ENCODE assay signal across 8 cellular contexts in genomic region chrX:15737957-15738685, GRCh38. TPM values are rescaled to one million over a fixed set of nuclear protein-coding genes. Genes with fewer than 3 reads are reported as not detected.
DNase-seq lines count a peak whose midpoint lies in the region; ATAC-seq, FAIRE-seq and TF ChIP-seq lines count a peak whose summit lies in the region.

Gene CA5B (plus strand): TSS chrX:15738270. CDS start chrX:15750024, 11,754 bp downstream.

- no peak for TF ChIP-seq POLR2A in A549 (IDR thresholded peaks at IDR 0.05; ENCODE audit: low read length)

- no peaks in the 10 kb centered on the region for H3K27me3 ChIP-seq in mucosa of stomach (ENCODE audit: control insufficient read depth, insufficient read depth, low read length)

- peak; percentile 94 to 98 for ATAC-seq in A549
- ATAC-seq in GM18873 (IDR thresholded peaks at IDR 0.05; ENCODE audit: low FRiP score, unreplicated experiment) = peak; percentile 94
- ATAC-seq in HG03139 (IDR thresholded peaks at IDR 0.05; ENCODE audit: unreplicated experiment) = peak; percentile 79

- H3K9me3 ChIP-seq in A549 (no peaks in the 10 kb centered on the region), mucosa of stomach (ENCODE audit: control insufficient read depth, low read length) (no peaks in the 10 kb centered on the region)

- H3K4me3 ChIP-seq in A549 = peak within 1 kb of the TSS; percentile 57
- peak within 1 kb of the TSS; percentile 64 for H3K4me3 ChIP-seq in epithelial cell of proximal tubule (ENCODE audit: low read depth, low read length)
- H3K4me3 ChIP-seq in mucosa of stomach (ENCODE audit: low read length) = peak within 1 kb of the TSS; percentile 41

- CTCF ChIA-PET in A549 (lab: Yijun Ruan, JAX) = interaction anchor here (0.6 kb wide), 1 partner anchor 291 kb away, joined by 3 read pairs; no protein-coding TSS in a partner anchor

- 12% methylated on average over 16 of the region's 50 CpGs for WGBS in A549 (ENCODE audit: missing lambda C conversion rate)

- H3K36me3 ChIP-seq in mucosa of stomach (ENCODE audit: control insufficient read depth, insufficient read depth, low read length) = no peaks in the 10 kb centered on the region

- POLR2A ChIA-PET in A549 (lab: Yijun Ruan, JAX) = interaction anchor here (0.7 to 0.9 kb wide), 2 partner anchors 63 to 981 kb away, joined by 3 to 4 read pairs; partner anchors contain the start of gene SYAP1

- TF ChIP-seq EP300 in A549 (IDR thresholded peaks at IDR 0.05) = no peak

- DNase-seq in A549 (ENCODE audit: low read depth in 1 of 2, low spot score in 1 of 2) (peak; percentile 65 to 97), NOMO-1 (lab: John Stamatoyannopoulos, UW; ENCODE audit: unreplicated experiment in 2 of 2) (peak; percentile 72 to 82), activated T-cell treated with anti-CD3 and anti-CD28 coated beads for 4 hours (peak; percentile 97), epithelial cell of proximal tubule (ENCODE audit: low read depth) (peak; percentile 47)
- DNase-seq in stimulated activated CD8-positive, alpha-beta memory T cell treated with anti-CD3 and anti-CD28 coated beads, Interleukin-4, amount 100 ng/mL, for 48 hours = peak; percentile 98

- no peak for TF ChIP-seq RAD21 in A549 (conservative IDR thresholded peaks at IDR 0.05 in 1 of 2, IDR thresholded peaks at IDR 0.05 in 1 of 2)

- FAIRE-seq in A549 (lab: Jason Lieb, UNC) = peak; percentile 98

- peak within 1 kb of the TSS; percentile 62 for H3K9ac ChIP-seq in mucosa of stomach (ENCODE audit: low read length)

- TF ChIP-seq CTCF in A549 (IDR thresholded peaks at IDR 0.05) = no peak
- no peak for TF ChIP-seq CTCF in epithelial cell of proximal tubule (conservative IDR thresholded peaks at IDR 0.05; ENCODE audit: low read depth, low read length)

- peak within 1 kb of the TSS; percentile 95 for H3K4me2 ChIP-seq in A549

- H3K4me1 ChIP-seq in A549 (peaks cover 26% of the 10 kb centered on the region), mucosa of stomach (ENCODE audit: control insufficient read depth, insufficient read depth, low read length) (no peaks in the 10 kb centered on the region)

- peak within 1 kb of the TSS; percentile 16 to 73; a peak in 3 of 6 replicates for H3K27ac ChIP-seq in A549

TF ChIP-seq in A549, 52 proteins besides CTCF, POLR2A, EP300 and RAD21:
- no peak for TF ChIP-seq JUNB (IDR thresholded peaks at IDR 0.05)
- 0 out of 2 replicates have a peak, but pooled peaks have one; percentile 16 for TF ChIP-seq MAX (IDR thresholded peaks at IDR 0.05)

RNA-seq across cellular contexts. Expression of gene CA5B, which starts in this region (rescaled TPM):
- polyA plus RNA-seq in A549 (2011; rRNA removed) (11.3 and 12.5 TPM in 2 replicates), A549 (2017; fragmentation: RNase III; extraction: RNeasy Plus Mini Kit Qiagen cat#74134 plus additional on column Dnase treatment) (2.7 to 5.8 TPM (median 5.2 TPM) in 3 replicates)
- 1.4 and 1.9 TPM in 2 replicates for polyA plus RNA-seq in A549 (2012; cell fraction: cytosol; rRNA removed)
- 1.5 and 2.1 TPM in 2 replicates for polyA plus RNA-seq in A549 (2012; cell fraction: nucleus; rRNA removed)
- 16.3 and 16.5 TPM in 2 replicates for polyA minus RNA-seq in A549 (2011; rRNA and poly(A)+ RNA removed)
- 0.94 and 2.4 TPM in 2 replicates for total RNA-seq in epithelial cell of proximal tubule

Comparison
In these comparisons a context has a peak if more than half of its experiments do, and no peak if none do; other contexts are left out.
1. Peak in every context shown above with its lines: DNase-seq, ATAC-seq, H3K4me3 ChIP-seq and H3K27ac ChIP-seq.
2. DNase-seq: peak in every context shown above with its lines; median percentile 98 in stimulated activated CD8-positive, alpha-beta memory T cell treated with anti-CD3 and anti-CD28 coated beads, Interleukin-4, amount 100 ng/mL, for 48 hours; 97 in activated T-cell treated with anti-CD3 and anti-CD28 coated beads for 4 hours; 81 in A549; 77 in NOMO-1; 47 in epithelial cell of proximal tubule.